Comparison of ENCODE assay signal across 2 cellular contexts in the genomic region with DNA sequence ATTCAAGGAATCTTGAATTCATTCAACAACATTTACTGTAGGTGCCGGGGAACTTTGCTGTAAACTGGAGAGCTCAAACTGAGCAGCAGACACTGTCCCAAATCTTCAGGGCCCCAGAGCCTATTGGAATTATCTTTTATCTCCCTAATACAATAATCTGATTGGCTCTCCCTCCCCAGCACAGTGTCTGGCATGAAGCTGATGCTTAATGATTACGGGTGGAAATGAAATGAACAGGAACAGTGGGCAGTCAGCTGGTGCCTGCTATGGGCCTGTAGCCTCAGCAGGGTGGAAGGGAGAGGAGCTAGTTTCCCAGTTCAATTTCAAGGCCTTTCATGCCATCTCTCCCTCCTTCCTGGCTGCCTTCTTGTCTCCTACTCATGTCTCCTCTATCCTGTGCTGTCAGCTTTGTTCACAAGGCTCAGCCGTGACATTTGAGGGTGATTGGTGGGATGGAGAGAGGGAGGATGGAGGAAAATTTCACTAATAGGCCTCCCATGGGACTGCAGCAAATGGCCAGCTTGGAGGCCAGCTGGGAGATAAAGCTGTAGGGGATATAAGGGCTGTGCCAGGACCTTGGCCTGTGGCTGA.
TF ChIP-seq lines count a peak whose summit lies in the region.

No MANE protein-coding gene starts in this region.

TF ChIP-seq in HEK293, 187 proteins besides CTCF, POLR2A, EP300 and RAD21 (continued from another document):
- TF ChIP-seq ZSCAN4 (tag by site-specific recombination; IDR thresholded peaks at IDR 0.05) (no peak), GLIS2 (tag by site-specific recombination; IDR thresholded peaks at IDR 0.05) (no peak), ZNF366 (tag by site-specific recombination; conservative IDR thresholded peaks at IDR 0.05) (peak; percentile 34; the same call in 1 of the 2 replicates)
- TF ChIP-seq, protein P1, sequence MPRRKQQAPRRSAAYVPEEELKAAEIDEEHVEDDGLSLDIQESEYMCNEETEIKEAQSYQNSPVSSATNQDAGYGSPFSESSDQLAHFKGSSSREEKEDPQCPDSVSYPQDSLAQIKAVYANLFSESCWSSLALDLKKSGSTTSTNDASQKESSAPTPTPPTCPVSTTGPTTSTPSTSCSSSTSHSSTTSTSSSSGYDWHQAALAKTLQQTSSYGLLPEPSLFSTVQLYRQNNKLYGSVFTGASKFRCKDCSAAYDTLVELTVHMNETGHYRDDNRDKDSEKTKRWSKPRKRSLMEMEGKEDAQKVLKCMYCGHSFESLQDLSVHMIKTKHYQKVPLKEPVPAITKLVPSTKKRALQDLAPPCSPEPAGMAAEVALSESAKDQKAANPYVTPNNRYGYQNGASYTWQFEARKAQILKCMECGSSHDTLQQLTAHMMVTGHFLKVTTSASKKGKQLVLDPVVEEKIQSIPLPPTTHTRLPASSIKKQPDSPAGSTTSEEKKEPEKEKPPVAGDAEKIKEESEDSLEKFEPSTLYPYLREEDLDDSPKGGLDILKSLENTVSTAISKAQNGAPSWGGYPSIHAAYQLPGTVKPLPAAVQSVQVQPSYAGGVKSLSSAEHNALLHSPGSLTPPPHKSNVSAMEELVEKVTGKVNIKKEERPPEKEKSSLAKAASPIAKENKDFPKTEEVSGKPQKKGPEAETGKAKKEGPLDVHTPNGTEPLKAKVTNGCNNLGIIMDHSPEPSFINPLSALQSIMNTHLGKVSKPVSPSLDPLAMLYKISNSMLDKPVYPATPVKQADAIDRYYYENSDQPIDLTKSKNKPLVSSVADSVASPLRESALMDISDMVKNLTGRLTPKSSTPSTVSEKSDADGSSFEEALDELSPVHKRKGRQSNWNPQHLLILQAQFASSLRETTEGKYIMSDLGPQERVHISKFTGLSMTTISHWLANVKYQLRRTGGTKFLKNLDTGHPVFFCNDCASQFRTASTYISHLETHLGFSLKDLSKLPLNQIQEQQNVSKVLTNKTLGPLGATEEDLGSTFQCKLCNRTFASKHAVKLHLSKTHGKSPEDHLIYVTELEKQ (tag by site-specific recombination; IDR thresholded peaks at IDR 0.05; ENCODE audit: borderline replicate concordance), result no peak

TF ChIP-seq in SK-N-SH, 30 proteins besides CTCF, POLR2A, EP300 and RAD21 (continued from another document):
- TF ChIP-seq, protein P2, sequence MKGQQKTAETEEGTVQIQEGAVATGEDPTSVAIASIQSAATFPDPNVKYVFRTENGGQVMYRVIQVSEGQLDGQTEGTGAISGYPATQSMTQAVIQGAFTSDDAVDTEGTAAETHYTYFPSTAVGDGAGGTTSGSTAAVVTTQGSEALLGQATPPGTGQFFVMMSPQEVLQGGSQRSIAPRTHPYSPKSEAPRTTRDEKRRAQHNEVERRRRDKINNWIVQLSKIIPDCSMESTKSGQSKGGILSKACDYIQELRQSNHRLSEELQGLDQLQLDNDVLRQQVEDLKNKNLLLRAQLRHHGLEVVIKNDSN (IDR thresholded peaks at IDR 0.05; ENCODE audit: borderline replicate concordance, low read depth), result no peak
- TF ChIP-seq MEF2A (IDR thresholded peaks at IDR 0.05; ENCODE audit: borderline replicate concordance, low read depth) (no peak), YY1 (IDR thresholded peaks at IDR 0.05; ENCODE audit: low read depth) (no peak), POLR2AphosphoS5 (IDR thresholded peaks at IDR 0.05; ENCODE audit: low read depth, low read length) (no peak), TCF12 (IDR thresholded peaks at IDR 0.05) (no peak), RXRA (IDR thresholded peaks at IDR 0.05; ENCODE audit: borderline replicate concordance, low read depth) (no peak)
- TF ChIP-seq, protein P3, sequence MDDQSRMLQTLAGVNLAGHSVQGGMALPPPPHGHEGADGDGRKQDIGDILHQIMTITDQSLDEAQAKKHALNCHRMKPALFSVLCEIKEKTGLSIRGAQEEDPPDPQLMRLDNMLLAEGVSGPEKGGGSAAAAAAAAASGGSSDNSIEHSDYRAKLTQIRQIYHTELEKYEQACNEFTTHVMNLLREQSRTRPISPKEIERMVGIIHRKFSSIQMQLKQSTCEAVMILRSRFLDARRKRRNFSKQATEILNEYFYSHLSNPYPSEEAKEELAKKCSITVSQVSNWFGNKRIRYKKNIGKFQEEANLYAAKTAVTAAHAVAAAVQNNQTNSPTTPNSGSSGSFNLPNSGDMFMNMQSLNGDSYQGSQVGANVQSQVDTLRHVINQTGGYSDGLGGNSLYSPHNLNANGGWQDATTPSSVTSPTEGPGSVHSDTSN (IDR thresholded peaks at IDR 0.05), result no peak
